In the genomic region with DNA sequence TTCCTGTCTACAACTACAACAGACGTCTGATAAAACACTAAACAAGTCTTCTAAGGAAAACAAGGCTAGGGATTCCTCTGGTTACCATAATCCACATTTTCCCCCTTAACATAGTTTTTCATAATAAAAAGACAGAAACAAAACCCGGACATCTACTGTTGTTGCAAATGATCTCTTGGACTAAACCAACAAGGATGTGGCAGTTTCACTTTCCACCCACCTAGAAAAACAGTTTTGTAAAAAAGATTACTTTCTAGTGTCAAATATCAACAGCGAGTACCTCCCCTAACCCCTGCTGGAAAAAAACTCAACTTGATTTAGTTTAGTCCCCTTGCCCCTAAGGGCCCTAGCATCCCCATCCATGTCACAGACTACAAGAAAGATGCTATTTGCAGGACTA, we compare ENCODE assay signal across 1 cellular context.
TF ChIP-seq lines count a peak whose summit lies in the region.

No MANE protein-coding gene starts in this region.

TF ChIP-seq in HEK293, 187 proteins besides CTCF, POLR2A, EP300 and RAD21 (continued from another document):
- TF ChIP-seq, protein P1, sequence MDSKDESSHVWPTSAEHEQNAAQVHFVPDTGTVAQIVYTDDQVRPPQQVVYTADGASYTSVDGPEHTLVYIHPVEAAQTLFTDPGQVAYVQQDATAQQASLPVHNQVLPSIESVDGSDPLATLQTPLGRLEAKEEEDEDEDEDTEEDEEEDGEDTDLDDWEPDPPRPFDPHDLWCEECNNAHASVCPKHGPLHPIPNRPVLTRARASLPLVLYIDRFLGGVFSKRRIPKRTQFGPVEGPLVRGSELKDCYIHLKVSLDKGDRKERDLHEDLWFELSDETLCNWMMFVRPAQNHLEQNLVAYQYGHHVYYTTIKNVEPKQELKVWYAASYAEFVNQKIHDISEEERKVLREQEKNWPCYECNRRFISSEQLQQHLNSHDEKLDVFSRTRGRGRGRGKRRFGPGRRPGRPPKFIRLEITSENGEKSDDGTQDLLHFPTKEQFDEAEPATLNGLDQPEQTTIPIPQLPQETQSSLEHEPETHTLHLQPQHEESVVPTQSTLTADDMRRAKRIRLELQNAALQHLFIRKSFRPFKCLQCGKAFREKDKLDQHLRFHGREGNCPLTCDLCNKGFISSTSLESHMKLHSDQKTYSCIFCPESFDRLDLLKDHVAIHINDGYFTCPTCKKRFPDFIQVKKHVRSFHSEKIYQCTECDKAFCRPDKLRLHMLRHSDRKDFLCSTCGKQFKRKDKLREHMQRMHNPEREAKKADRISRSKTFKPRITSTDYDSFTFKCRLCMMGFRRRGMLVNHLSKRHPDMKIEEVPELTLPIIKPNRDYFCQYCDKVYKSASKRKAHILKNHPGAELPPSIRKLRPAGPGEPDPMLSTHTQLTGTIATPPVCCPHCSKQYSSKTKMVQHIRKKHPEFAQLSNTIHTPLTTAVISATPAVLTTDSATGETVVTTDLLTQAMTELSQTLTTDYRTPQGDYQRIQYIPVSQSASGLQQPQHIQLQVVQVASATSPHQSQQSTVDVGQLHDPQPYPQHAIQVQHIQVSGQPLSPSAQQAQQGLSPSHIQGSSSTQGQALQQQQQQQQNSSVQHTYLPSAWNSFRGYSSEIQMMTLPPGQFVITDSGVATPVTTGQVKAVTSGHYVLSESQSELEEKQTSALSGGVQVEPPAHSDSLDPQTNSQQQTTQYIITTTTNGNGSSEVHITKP (tag by site-specific recombination; IDR thresholded peaks at IDR 0.05): 0 out of 2 replicates have a peak, but pooled peaks have one; percentile 29
- TF ChIP-seq ZNF335 (tag by site-specific recombination; conservative IDR thresholded peaks at IDR 0.05): no peak
